Comparison of ENCODE assay signal across 15 cellular contexts in the genomic region with DNA sequence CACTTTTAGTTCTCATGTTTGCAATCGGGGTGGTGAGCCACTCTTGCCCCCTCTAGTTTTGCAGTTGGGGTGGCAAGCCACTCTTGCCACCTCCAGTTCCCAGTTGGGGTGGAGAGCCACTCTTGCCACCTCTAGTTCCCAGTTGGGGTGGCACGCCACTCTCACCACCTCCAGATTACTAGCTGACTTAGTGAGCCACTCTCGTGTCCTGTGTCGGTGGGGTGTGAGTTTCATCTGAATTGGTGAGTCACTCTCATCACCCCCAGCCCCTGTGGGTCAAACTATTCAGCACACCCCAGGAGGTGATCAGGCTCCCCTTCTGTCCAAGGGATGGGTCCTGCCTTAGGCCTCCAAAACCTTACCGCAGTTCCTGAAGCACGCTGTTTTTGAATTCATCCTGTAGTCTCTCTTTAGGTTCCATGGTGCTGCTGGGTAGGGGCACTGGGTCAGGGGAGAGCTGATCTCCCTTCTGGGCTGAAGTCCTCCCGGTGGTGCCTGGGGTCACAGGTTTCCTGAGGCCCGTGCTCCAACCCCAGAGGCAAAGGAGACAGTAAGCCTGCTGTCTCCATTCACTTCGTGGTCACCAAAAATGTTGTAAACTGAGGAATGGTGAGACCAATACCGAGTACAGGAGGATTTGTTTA.
DNase-seq lines count a peak whose midpoint lies in the region; ATAC-seq, FAIRE-seq and TF ChIP-seq lines count a peak whose summit lies in the region.
"Had no signal": no experiment of that assay in that cellular context is flagged by ENCODE, and none has a peak within 500 bp of the region (broad histone marks: within the 10 kb centered on the region; RNA-seq: fewer than 3 reads in every experiment).

No MANE protein-coding gene starts in this region.

- no peak overlapping the region for H3K9ac ChIP-seq in endothelial cell of umbilical vein (replicated peaks; ENCODE audit: extremely low read depth, insufficient read depth, low read length)

- H3K4me3 ChIP-seq in endothelial cell of umbilical vein (replicated peaks in 1 of 3; ENCODE audit: insufficient read depth in 1 of 3, low read depth in 1 of 3, low read length in 3 of 3) (no peak overlapping the region), osteoblast (ENCODE audit: insufficient read depth, low read length) (peak overlapping the region; percentile 71), tibial artery (peak overlapping the region; percentile 51 to 54), MG63 (no peak overlapping the region)

- no peaks in the 10 kb centered on the region for H3K4me1 Mint-ChIP-seq in activated T-cell treated with anti-CD3 and anti-CD28 coated beads, Interleukin-2, amount 50 U/mL, for 4 hours (ENCODE audit: low read depth)
- H3K4me1 Mint-ChIP-seq: CD4-positive, alpha-beta memory T cell had no signal

- POLR2A ChIA-PET in endothelial cell of umbilical vein (lab: Charles Lee) = no interaction called here

- CTCF ChIA-PET in endothelial cell of umbilical vein (lab: Charles Lee) = no interaction called here

- no peak for DNase-seq in activated T-cell treated with anti-CD3 and anti-CD28 coated beads, Interleukin-2, amount 50 U/mL, for 4 hours
- DNase-seq in activated T-cell treated with anti-CD3 and anti-CD28 coated beads for 4 hours = no peak
- no peak for DNase-seq in endothelial cell of umbilical vein (ENCODE audit: low read depth, low spot score)
- DNase-seq in osteoblast (ENCODE audit: insufficient read length, low spot score, missing footprints) = no peak
- DNase-seq in tibial artery = no peak
- DNase-seq in MG63 = no peak
- DNase-seq in inferior parietal cortex (ENCODE audit: extremely low spot score) = no peak
- DNase-seq: activated CD4-positive, alpha-beta T cell treated with anti-CD3 and anti-CD28 coated beads for 48 hours; activated T-cell treated with anti-CD3 and anti-CD28 coated beads, Interleukin-2, amount 50 U/mL, for 48 hours; CD4-positive, alpha-beta memory T cell; NCI-H82; upper lobe of left lung had no signal

- H3K4me3 Mint-ChIP-seq in activated T-cell treated with anti-CD3 and anti-CD28 coated beads, Interleukin-2, amount 50 U/mL, for 4 hours = peak overlapping the region; percentile 12

- H3K27ac ChIP-seq in endothelial cell of umbilical vein (ENCODE audit: insufficient read depth, low read depth, low read length) (no peak overlapping the region), osteoblast (ENCODE audit: low read depth, low read length) (no peak overlapping the region), tibial artery (peak overlapping the region; percentile 73 to 91)

- H3K9me3 ChIP-seq in endothelial cell of umbilical vein (replicated peaks; ENCODE audit: control insufficient read depth, insufficient read depth, low read length) = no peaks in the 10 kb centered on the region
- H3K9me3 ChIP-seq in osteoblast (ENCODE audit: low read depth, low read length) = no peaks in the 10 kb centered on the region
- H3K9me3 ChIP-seq in tibial artery = no peaks in the 10 kb centered on the region
- H3K9me3 ChIP-seq in MG63 = no peaks in the 10 kb centered on the region
- H3K9me3 ChIP-seq: upper lobe of left lung had no signal

- dilution Hi-C loops in endothelial cell of umbilical vein (cut with MboI; ENCODE audit: extremely low pct_ligation_motif_present, low sequenced_read_pairs) = no loop called here

- H3K9me1 ChIP-seq in endothelial cell of umbilical vein (replicated peaks; ENCODE audit: control insufficient read depth, extremely low read depth, insufficient read depth, low read length) = no peaks in the 10 kb centered on the region

- intact Hi-C loops in endothelial cell of umbilical vein (cut with micrococcal nuclease) = loop anchor here (10.0 kb wide), 1 partner anchor 192 kb away; no protein-coding TSS in a partner anchor
- intact Hi-C loops in tibial artery (cut with DNase I; ENCODE audit: low total_unique reads) = no loop called here

- H3K27me3 Mint-ChIP-seq in activated T-cell treated with anti-CD3 and anti-CD28 coated beads, Interleukin-2, amount 50 U/mL, for 4 hours (ENCODE audit: low read depth) = peaks cover 6% of the 10 kb centered on the region

- ATAC-seq in activated T-cell treated with anti-CD3 and anti-CD28 coated beads, Interleukin-2, amount 50 U/mL, for 4 hours = no peak
- ATAC-seq in HG03342 (IDR thresholded peaks at IDR 0.05; ENCODE audit: unreplicated experiment) = no peak

- H2AFZ ChIP-seq in endothelial cell of umbilical vein (ENCODE audit: low read depth, low read length) (peak overlapping the region; percentile 97), osteoblast (ENCODE audit: low read length) (peak overlapping the region; percentile 82)

- no peak for TF ChIP-seq POLR2A in endothelial cell of umbilical vein (IDR thresholded peaks at IDR 0.05; ENCODE audit: low read depth, low read length)

- no peak for TF ChIP-seq CTCF in endothelial cell of umbilical vein (IDR thresholded peaks at IDR 0.05; ENCODE audit: extremely low read depth in 1 of 2, insufficient read depth in 1 of 2, low read depth in 1 of 2, low read length in 2 of 2)
- TF ChIP-seq CTCF in osteoblast (IDR thresholded peaks at IDR 0.05; ENCODE audit: extremely low read depth, low read depth, low read length) = no peak
- TF ChIP-seq CTCF in tibial artery (IDR thresholded peaks at IDR 0.05) = no peak

- FAIRE-seq in endothelial cell of umbilical vein (lab: Jason Lieb, UNC) = no peak
- FAIRE-seq: A204.1, GM19239 had no signal

- H3K36me3 ChIP-seq in endothelial cell of umbilical vein (ENCODE audit: control insufficient read depth in 2 of 2, extremely low read depth in 1 of 2, insufficient read depth in 2 of 2, low read length in 2 of 2) = no peaks in the 10 kb centered on the region
- no peaks in the 10 kb centered on the region for H3K36me3 ChIP-seq in osteoblast (ENCODE audit: insufficient read depth, low read length)
- no peaks in the 10 kb centered on the region for H3K36me3 ChIP-seq in tibial artery
- no peaks in the 10 kb centered on the region for H3K36me3 ChIP-seq in MG63
- H3K36me3 ChIP-seq: upper lobe of left lung had no signal

- H4K20me1 ChIP-seq in endothelial cell of umbilical vein (replicated peaks; ENCODE audit: control insufficient read depth, extremely low read depth, insufficient read depth, low read length) = no peaks in the 10 kb centered on the region
- no peaks in the 10 kb centered on the region for H4K20me1 ChIP-seq in osteoblast (ENCODE audit: insufficient read depth, low read length)

- H3K4me1 ChIP-seq in endothelial cell of umbilical vein (ENCODE audit: control insufficient read depth, extremely low read depth, insufficient read depth, low read length) = peaks cover 23% of the 10 kb centered on the region
- H3K4me1 ChIP-seq in osteoblast (ENCODE audit: insufficient read depth, low read length) = peaks cover 13% of the 10 kb centered on the region
- H3K4me1 ChIP-seq in tibial artery = peaks cover 0 to 35% (median 20%) of the 10 kb centered on the region in 4 donors

- H3K36me3 Mint-ChIP-seq in activated T-cell treated with anti-CD3 and anti-CD28 coated beads, Interleukin-2, amount 50 U/mL, for 4 hours (ENCODE audit: insufficient read depth) = no peaks in the 10 kb centered on the region
- H3K36me3 Mint-ChIP-seq: CD4-positive, alpha-beta memory T cell had no signal

- no peaks in the 10 kb centered on the region for H3K9me3 Mint-ChIP-seq in activated T-cell treated with anti-CD3 and anti-CD28 coated beads, Interleukin-2, amount 50 U/mL, for 4 hours
- H3K9me3 Mint-ChIP-seq: CD4-positive, alpha-beta memory T cell had no signal

- H3K4me2 ChIP-seq in endothelial cell of umbilical vein (ENCODE audit: insufficient read depth, low read length) (no peak overlapping the region), osteoblast (ENCODE audit: insufficient read depth, low read length) (peak overlapping the region; percentile 93)

- BruUV-seq in endothelial cell of umbilical vein (replicated peaks; lab: Mats Ljungman, UMichigan) = no TSS peak

- H3K27me3 ChIP-seq in endothelial cell of umbilical vein (ENCODE audit: control insufficient read depth in 2 of 2, insufficient read depth in 2 of 2, low read length in 2 of 2) (no peaks in the 10 kb centered on the region), osteoblast (ENCODE audit: insufficient read depth, low read length) (no peaks in the 10 kb centered on the region), tibial artery (no peaks in the 10 kb centered on the region), MG63 (no peaks in the 10 kb centered on the region)
- H3K27me3 ChIP-seq: upper lobe of left lung had no signal

- no peaks in the 10 kb centered on the region for H3K79me2 ChIP-seq in endothelial cell of umbilical vein (ENCODE audit: control insufficient read depth, insufficient read depth, low read length)
- no peaks in the 10 kb centered on the region for H3K79me2 ChIP-seq in osteoblast (ENCODE audit: insufficient read depth, low read length)

TF ChIP-seq in endothelial cell of umbilical vein, 7 proteins besides CTCF, POLR2A, EP300 and RAD21:
- no peak for TF ChIP-seq FOS (IDR thresholded peaks at IDR 0.05; ENCODE audit: borderline replicate concordance, insufficient read depth, low read length)
- no peak for TF ChIP-seq JUN (IDR thresholded peaks at IDR 0.05; ENCODE audit: borderline replicate concordance, insufficient read depth, insufficient read length, low read depth)
- TF ChIP-seq MYC (IDR thresholded peaks at IDR 0.05; ENCODE audit: low read depth, low read length) = no peak
- TF ChIP-seq GATA2 (IDR thresholded peaks at IDR 0.05; ENCODE audit: insufficient read depth, insufficient read length, low read depth, low read length) = no peak
- TF ChIP-seq, protein P1, sequence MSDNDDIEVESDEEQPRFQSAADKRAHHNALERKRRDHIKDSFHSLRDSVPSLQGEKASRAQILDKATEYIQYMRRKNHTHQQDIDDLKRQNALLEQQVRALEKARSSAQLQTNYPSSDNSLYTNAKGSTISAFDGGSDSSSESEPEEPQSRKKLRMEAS (IDR thresholded peaks at IDR 0.05; ENCODE audit: insufficient read depth, insufficient read length) = no peak
- TF ChIP-seq EZH2 (IDR thresholded peaks at IDR 0.05; ENCODE audit: borderline replicate concordance, low read depth, low read length, severe bottlenecking) = no peak
- no peak for TF ChIP-seq POLR2AphosphoS5 (IDR thresholded peaks at IDR 0.05; ENCODE audit: insufficient read depth, low read depth, low read length)

Comparison
In these comparisons a context has a peak if more than half of its experiments do, and no peak if none do; other contexts are left out.
1. H3K27ac ChIP-seq: peak in tibial artery (2 of 2); none in endothelial cell of umbilical vein (single experiment) and osteoblast (single experiment).
2. H3K4me3 ChIP-seq: peak in osteoblast (single experiment) and tibial artery (2 of 2); none in endothelial cell of umbilical vein (0 of 3) and MG63 (single experiment).